ENCODE assay signal across 16 cellular contexts in the genomic region with DNA sequence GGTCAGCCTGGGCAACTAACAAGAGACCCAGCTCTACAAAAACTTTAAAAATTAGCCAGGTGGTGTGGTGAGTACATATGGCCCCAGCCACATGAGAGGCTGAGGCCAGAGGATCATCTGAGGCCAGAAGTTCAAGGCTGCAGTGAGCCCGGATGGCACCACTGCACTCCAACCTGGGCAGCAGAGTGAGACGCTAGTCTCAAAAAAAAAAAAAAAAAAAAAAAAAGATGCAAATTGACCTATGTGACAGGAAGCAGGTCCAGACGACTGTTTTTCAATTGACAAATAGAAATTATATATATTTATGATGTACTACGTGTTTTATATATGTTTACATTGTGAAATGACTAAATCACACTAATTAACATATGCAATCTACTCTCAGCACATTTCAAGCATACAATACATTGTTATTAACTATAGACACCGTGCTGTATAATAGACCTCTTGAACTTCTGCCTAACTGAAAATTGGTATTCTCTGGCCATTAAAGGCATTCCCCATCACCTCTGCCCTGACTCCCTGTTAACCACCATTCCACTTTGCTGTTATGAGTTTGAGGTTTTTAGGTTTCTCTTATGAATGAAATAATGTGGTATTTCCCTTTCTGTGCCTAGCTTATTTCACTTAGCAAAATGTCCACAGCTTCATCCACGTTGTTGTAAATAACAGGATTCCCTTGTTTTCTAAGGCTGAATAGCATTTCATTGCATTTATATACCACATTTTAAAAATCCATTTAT.
"Had no signal": no experiment of that assay in that cellular context is flagged by ENCODE, and none has a peak within 500 bp of the region (broad histone marks: within the 10 kb centered on the region; RNA-seq: fewer than 3 reads in every experiment).

No MANE protein-coding gene starts in this region.

- H3K9me3 ChIP-seq: tibial artery, vagina had no signal

- H3K36me3 ChIP-seq: tibial artery, vagina had no signal

- H3K27ac ChIP-seq: tibial artery, vagina had no signal

- H3K27ac Mint-ChIP-seq: activated naive CD4-positive, alpha-beta T cell treated with anti-CD3 and anti-CD28 coated beads, Interleukin-2, amount 10 ng/mL, durations not matched to agents 7 days and 5 days; activated T-helper 2 cell treated with anti-CD3 and anti-CD28 coated beads, Interferon-gamma antibody, Interleukin-2, Interleukin-4, amounts not matched to agents 10 μg/mL and 5 μg/mL and 100 μg/mL, durations not matched to agents 14 hours and 24 hours and 36 hours; nephron; WTC11 had no signal

- H3K9me3 Mint-ChIP-seq: activated naive CD4-positive, alpha-beta T cell treated with anti-CD3 and anti-CD28 coated beads, Interleukin-2, amount 10 ng/mL, durations not matched to agents 7 days and 5 days; activated T-helper 2 cell treated with anti-CD3 and anti-CD28 coated beads, Interferon-gamma antibody, Interleukin-2, Interleukin-4, amounts not matched to agents 10 μg/mL and 5 μg/mL and 100 μg/mL, durations not matched to agents 14 hours and 24 hours and 36 hours; nephron; WTC11 had no signal

- DNase-seq: activated CD4-positive, alpha-beta T cell treated with anti-CD3 and anti-CD28 coated beads, Interleukin-2, amount 50 U/mL, for 1 hour; activated naive CD4-positive, alpha-beta T cell treated with anti-CD3 and anti-CD28 coated beads, Interleukin-2, amount 10 ng/mL, durations not matched to agents 7 days and 5 days; activated T-cell treated with anti-CD3 and anti-CD28 coated beads, Interleukin-2, amount 50 U/mL, for 1 hour; amniotic stem cell; hippocampal formation; mesendoderm; nucleus accumbens; posterior cingulate gyrus; retina; stimulated activated CD4-positive, alpha-beta T cell treated with anti-CD3 and anti-CD28 coated beads, Interleukin-4, amount 100 ng/mL, for 1 hour; stimulated activated naive CD4-positive, alpha-beta T cell; tibial artery had no signal

- H3K27me3 Mint-ChIP-seq: activated naive CD4-positive, alpha-beta T cell treated with anti-CD3 and anti-CD28 coated beads, Interleukin-2, amount 10 ng/mL, durations not matched to agents 7 days and 5 days had no signal

- H3K36me3 Mint-ChIP-seq: WTC11 had no signal

- ATAC-seq: WTC11 had no signal

- H3K4me3 Mint-ChIP-seq: activated naive CD4-positive, alpha-beta T cell treated with anti-CD3 and anti-CD28 coated beads, Interleukin-2, amount 10 ng/mL, durations not matched to agents 7 days and 5 days; nephron; WTC11 had no signal

- H3K4me3 ChIP-seq: tibial artery, vagina had no signal

- H3K27me3 ChIP-seq: tibial artery, vagina had no signal
